In the genomic region with DNA sequence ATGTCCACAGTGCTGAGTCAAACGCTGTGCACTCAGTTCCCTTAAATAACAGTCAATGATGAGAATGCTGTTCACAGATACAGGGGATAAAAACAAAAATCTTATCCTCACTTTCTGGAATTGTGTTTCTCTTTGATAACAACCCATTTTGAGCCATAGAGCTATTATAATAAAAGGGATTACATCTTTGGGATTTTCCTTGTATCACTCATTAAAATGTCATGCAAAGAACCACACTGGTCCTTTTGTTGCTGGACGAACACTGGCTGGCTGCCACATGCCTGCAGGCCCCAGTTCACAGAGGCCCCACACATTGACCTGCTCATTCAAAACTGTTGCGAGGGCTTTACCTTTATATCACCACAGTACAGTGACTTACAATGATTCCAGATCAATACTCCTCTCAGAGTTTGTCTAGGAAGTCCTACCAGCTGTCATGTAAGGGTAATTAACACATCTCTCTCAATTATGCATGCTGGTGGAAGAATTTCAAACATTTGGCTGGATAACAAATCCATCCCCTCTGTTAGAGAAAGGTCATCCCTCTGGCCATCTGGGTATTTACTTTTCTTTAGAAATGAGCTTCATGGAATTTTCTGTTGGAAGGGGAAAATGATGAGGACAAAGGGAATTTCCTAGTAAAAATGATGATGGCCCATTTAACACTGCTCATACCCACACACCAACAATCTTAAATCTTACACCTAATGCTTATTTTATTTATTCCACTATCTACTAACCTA, we compare ENCODE assay signal across 8 cellular contexts.
DNase-seq lines count a peak whose midpoint lies in the region; ATAC-seq, FAIRE-seq and TF ChIP-seq lines count a peak whose summit lies in the region.
"Had no signal": no experiment of that assay in that cellular context is flagged by ENCODE, and none has a peak within 500 bp of the region (broad histone marks: within the 10 kb centered on the region; RNA-seq: fewer than 3 reads in every experiment).

No MANE protein-coding gene starts in this region.

- H3K4me3 ChIP-seq in HepG2 (replicated peaks in 1 of 3; ENCODE audit: insufficient read depth in 1 of 3, low read depth in 2 of 3, low read length in 3 of 3) = peak overlapping the region in 1 of 3 experiments; percentile 30; a peak in 1 of 6 replicates

- H3K27me3 ChIP-seq in HepG2 (ENCODE audit: control insufficient read depth in 1 of 2, insufficient read depth in 2 of 2, low read length in 2 of 2) = no peaks in the 10 kb centered on the region

- peak overlapping the region; percentile 78 for H3K27ac ChIP-seq in HepG2 (ENCODE audit: extremely low read length, insufficient read depth, low read length)

- intact Hi-C loops in HepG2 (cut with micrococcal nuclease; ENCODE audit: unreplicated experiment) = loop anchor here (1.0 to 2.0 kb wide), 2 partner anchors 51 to 86 kb away; partner anchors contain the start of gene MBNL2

- H3K9ac ChIP-seq in HepG2 (ENCODE audit: insufficient read depth, low read depth, low read length) = peak overlapping the region; percentile 37; the same call in 1 of the 2 replicates

- H3K9me3 Mint-ChIP-seq in chondrocyte (ENCODE audit: low read depth) (no peaks in the 10 kb centered on the region), type B pancreatic cell (peaks cover 13% of the 10 kb centered on the region)

- H3K4me3 Mint-ChIP-seq in chondrocyte (ENCODE audit: unreplicated experiment) (peak overlapping the region; percentile 35), type B pancreatic cell (peak overlapping the region; percentile 50)

- TF ChIP-seq CTCF in chondrocyte (IDR thresholded peaks at IDR 0.05) = no peak
- TF ChIP-seq CTCF in HepG2 (CRISPR knock-in tag; IDR thresholded peaks at IDR 0.05) = no peak
- no peak for TF ChIP-seq CTCF in type B pancreatic cell (conservative IDR thresholded peaks at IDR 0.05)

- 13% methylated on average over 3 of the region's 3 CpGs for WGBS in HepG2 (ENCODE audit: low lambda C conversion rate)

- H3K4me1 ChIP-seq in HepG2 (ENCODE audit: insufficient read depth, low read length) = peaks cover 80% of the 10 kb centered on the region

- CTCF ChIA-PET in HepG2 (lab: Yijun Ruan, JAX; ENCODE audit: low intra/inter-chr PET ratio, low total read pairs) = no interaction called here

- DNase-seq in NCI-H146 treated with DMSO at 0.1 percent for 48 hours (lab: John Stamatoyannopoulos, UW; ENCODE audit: unreplicated experiment) = peak; percentile 57
- no peak for DNase-seq in chondrocyte (ENCODE audit: low spot score)
- peak; percentile 81 for DNase-seq in HepG2 (ENCODE audit: low spot score)
- DNase-seq in type B pancreatic cell (ENCODE audit: extremely low spot score, unreplicated experiment) = no peak

- H3K27me3 Mint-ChIP-seq in chondrocyte (ENCODE audit: low read depth) = no peaks in the 10 kb centered on the region
- no peaks in the 10 kb centered on the region for H3K27me3 Mint-ChIP-seq in type B pancreatic cell

- H4K20me1 ChIP-seq in HepG2 (ENCODE audit: insufficient read depth, low read length) = peaks cover 60% of the 10 kb centered on the region

- POLR2A ChIA-PET in HepG2 (lab: Yijun Ruan, JAX) = interaction anchor here (1.0 to 1.7 kb wide), 3 partner anchors 48 to 125 kb away, joined by 3 to 5 read pairs (median 3); no protein-coding TSS in a partner anchor

- no peaks in the 10 kb centered on the region for H3K9me3 ChIP-seq in HepG2 (ENCODE audit: low read length)

- ATAC-seq in HepG2 = peak; percentile 89
- ATAC-seq in GM19455 (IDR thresholded peaks at IDR 0.05; ENCODE audit: unreplicated experiment) = no peak
- ATAC-seq in HG03097 (IDR thresholded peaks at IDR 0.05; ENCODE audit: low FRiP score, unreplicated experiment) = no peak
- no peak for ATAC-seq in HG02852 (IDR thresholded peaks at IDR 0.05; ENCODE audit: unreplicated experiment)
- ATAC-seq: activated CD4-positive, CD25-positive, alpha-beta regulatory T cell treated with anti-CD3 and anti-CD28 coated beads, Interleukin-2, amount 50 U/mL, for 24 hours had no signal

- TF ChIP-seq EP300 in HepG2 (IDR thresholded peaks at IDR 0.05; ENCODE audit: low read depth in 2 of 2, low read length in 2 of 2) (peak in 1 of 2 experiments; percentile 56; a peak in 1 of 4 replicates), HepG2 (CRISPR knock-in tag; IDR thresholded peaks at IDR 0.05; ENCODE audit: borderline replicate concordance) (no peak)

- H3K36me3 ChIP-seq in HepG2 (replicated peaks in 1 of 2; ENCODE audit: control insufficient read depth in 1 of 2, insufficient read depth in 2 of 2, low read length in 2 of 2) = peaks cover 2 to 21% of the 10 kb centered on the region in 2 experiments

- H3K4me1 Mint-ChIP-seq in chondrocyte (ENCODE audit: low read depth) (peaks cover 61% of the 10 kb centered on the region), type B pancreatic cell (ENCODE audit: unreplicated experiment) (peaks cover 48% of the 10 kb centered on the region)

- no peaks in the 10 kb centered on the region for H3K36me3 Mint-ChIP-seq in chondrocyte (ENCODE audit: low read depth)
- H3K36me3 Mint-ChIP-seq in type B pancreatic cell = peaks cover 31% of the 10 kb centered on the region

- H3K4me2 ChIP-seq in HepG2 (ENCODE audit: low read depth, low read length) = peak overlapping the region; percentile 46

- H3K27ac Mint-ChIP-seq in chondrocyte (ENCODE audit: unreplicated experiment) (peak overlapping the region; percentile 85), type B pancreatic cell (peak overlapping the region; percentile 51)

- TF ChIP-seq RAD21 in HepG2 (CRISPR knock-in tag; IDR thresholded peaks at IDR 0.05) = no peak

- peak; percentile 60 for FAIRE-seq in HepG2 (lab: Jason Lieb, UNC)

- in situ Hi-C loops in HepG2 (cut with HindIII; ENCODE audit: extremely low pct_ligation_motif_present, low pct_unique_long_range_greater_than_20kb) = no loop called here

- no peak overlapping the region for H2AFZ ChIP-seq in HepG2 (ENCODE audit: low read length)

- no TSS peak for BruUV-seq in HepG2 (replicated peaks; lab: Mats Ljungman, UMichigan)

- no peak for TF ChIP-seq POLR2A in HepG2 (IDR thresholded peaks at IDR 0.05; ENCODE audit: insufficient read depth in 1 of 2, low read depth in 2 of 2, low read length in 2 of 2)

- peaks cover 89% of the 10 kb centered on the region for H3K79me2 ChIP-seq in HepG2 (ENCODE audit: insufficient read depth, low read length)

TF ChIP-seq in HepG2, 621 proteins besides CTCF, POLR2A, EP300 and RAD21 (continues in another document):
- TF ChIP-seq ZFP36 (IDR thresholded peaks at IDR 0.05; ENCODE audit: borderline replicate concordance, low read depth, low read length, partially characterized antibody) = no peak
- no peak for TF ChIP-seq THAP9 (CRISPR knock-in tag; IDR thresholded peaks at IDR 0.05; ENCODE audit: borderline replicate concordance)
- TF ChIP-seq, protein P1, sequence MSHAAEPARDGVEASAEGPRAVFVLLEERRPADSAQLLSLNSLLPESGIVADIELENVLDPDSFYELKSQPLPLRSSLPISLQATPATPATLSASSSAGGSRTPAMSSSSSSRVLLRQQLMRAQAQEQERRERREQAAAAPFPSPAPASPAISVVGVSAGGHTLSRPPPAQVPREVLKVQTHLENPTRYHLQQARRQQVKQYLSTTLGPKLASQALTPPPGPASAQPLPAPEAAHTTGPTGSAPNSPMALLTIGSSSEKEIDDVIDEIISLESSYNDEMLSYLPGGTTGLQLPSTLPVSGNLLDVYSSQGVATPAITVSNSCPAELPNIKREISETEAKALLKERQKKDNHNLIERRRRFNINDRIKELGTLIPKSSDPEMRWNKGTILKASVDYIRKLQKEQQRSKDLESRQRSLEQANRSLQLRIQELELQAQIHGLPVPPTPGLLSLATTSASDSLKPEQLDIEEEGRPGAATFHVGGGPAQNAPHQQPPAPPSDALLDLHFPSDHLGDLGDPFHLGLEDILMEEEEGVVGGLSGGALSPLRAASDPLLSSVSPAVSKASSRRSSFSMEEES (CRISPR knock-in tag; IDR thresholded peaks at IDR 0.05) = 0 out of 2 replicates have a peak, but pooled peaks have one; percentile 20
- TF ChIP-seq POLR2AphosphoS2 (IDR thresholded peaks at IDR 0.05; ENCODE audit: low read depth, low read length) = no peak
- no peak for TF ChIP-seq SNAI1 (CRISPR knock-in tag; IDR thresholded peaks at IDR 0.05; ENCODE audit: borderline replicate concordance)
- TF ChIP-seq, protein P2, sequence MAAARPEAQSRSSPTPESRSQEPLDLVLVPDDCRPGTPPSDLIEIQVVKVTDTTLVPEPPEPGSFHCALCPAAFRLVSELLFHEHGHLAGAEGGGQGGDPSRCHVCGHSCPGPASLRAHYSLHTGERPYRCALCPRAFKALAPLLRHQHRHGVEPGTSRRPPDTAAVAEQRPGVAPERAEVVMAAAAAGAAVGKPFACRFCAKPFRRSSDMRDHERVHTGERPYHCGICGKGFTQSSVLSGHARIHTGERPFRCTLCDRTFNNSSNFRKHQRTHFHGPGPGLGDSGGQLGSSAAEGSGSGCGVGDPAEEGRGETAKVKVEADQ (CRISPR knock-in tag; IDR thresholded peaks at IDR 0.05; ENCODE audit: borderline replicate concordance) = no peak
- TF ChIP-seq ZNF253 (CRISPR knock-in tag; IDR thresholded peaks at IDR 0.05; ENCODE audit: borderline replicate concordance) = no peak
- 0 out of 2 replicates have a peak, but pooled peaks have one; percentile 18 for TF ChIP-seq RXRB (CRISPR knock-in tag; IDR thresholded peaks at IDR 0.05; ENCODE audit: borderline replicate concordance)
- no peak for TF ChIP-seq ETV6 (CRISPR knock-in tag; conservative IDR thresholded peaks at IDR 0.05)
- TF ChIP-seq ZNF83 (CRISPR knock-in tag; IDR thresholded peaks at IDR 0.05; ENCODE audit: borderline replicate concordance) = no peak
- TF ChIP-seq ZNF747 (CRISPR knock-in tag; IDR thresholded peaks at IDR 0.05; ENCODE audit: borderline replicate concordance) = no peak; the same call in 1 of the 2 replicates

Comparison
In these comparisons a context has a peak if more than half of its experiments do, and no peak if none do; other contexts are left out.
1. DNase-seq: peak in NCI-H146 treated with DMSO at 0.1 percent for 48 hours (single experiment) and HepG2 (single experiment); none in chondrocyte (single experiment) and type B pancreatic cell (single experiment).